Comparison of ENCODE assay signal across 14 cellular contexts in the genomic region with DNA sequence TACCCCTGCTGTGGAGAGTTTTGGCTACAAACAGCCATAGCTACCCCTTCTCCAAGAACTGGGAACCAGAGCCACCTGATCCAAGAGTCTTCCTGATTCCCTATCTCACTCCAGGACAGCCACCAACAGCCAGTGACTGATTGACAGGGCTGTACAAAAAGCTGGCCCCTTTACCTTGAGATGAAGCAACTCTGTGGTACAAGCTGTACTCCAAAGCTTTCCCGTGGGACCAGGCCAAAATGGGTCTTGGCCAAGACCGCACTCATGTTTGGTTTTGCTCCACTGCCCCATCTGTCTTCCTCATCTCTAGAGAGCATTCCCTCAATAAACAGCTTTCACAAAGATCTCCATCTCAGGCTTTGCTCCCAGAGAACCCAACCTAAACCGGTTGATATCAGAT. TPM values are rescaled to one million over a fixed set of nuclear protein-coding genes. Genes with fewer than 3 reads are reported as not detected.
DNase-seq lines count a peak whose midpoint lies in the region; ATAC-seq, FAIRE-seq and TF ChIP-seq lines count a peak whose summit lies in the region.
"Had no signal": no experiment of that assay in that cellular context is flagged by ENCODE, and none has a peak within 500 bp of the region (broad histone marks: within the 10 kb centered on the region; RNA-seq: fewer than 3 reads in every experiment).

No MANE protein-coding gene starts in this region.

- ATAC-seq in left cardiac atrium = peak; percentile 83 to 85
- ATAC-seq: GM12878 had no signal

- no peak for TF ChIP-seq CTCF in stomach (IDR thresholded peaks at IDR 0.05)
- no peak for TF ChIP-seq CTCF in BE2C (IDR thresholded peaks at IDR 0.05; ENCODE audit: low read depth, low read length)

- no peak overlapping the region for H3K4me3 ChIP-seq in CD8-positive, alpha-beta memory T cell (ENCODE audit: low read length)
- no peak overlapping the region for H3K4me3 ChIP-seq in stomach
- H3K4me3 ChIP-seq in BE2C (ENCODE audit: low read depth, low read length) = no peak overlapping the region
- no peak overlapping the region for H3K4me3 ChIP-seq in small intestine (ENCODE audit: low read depth in 1 of 2, low read length in 2 of 2)
- H3K4me3 ChIP-seq: GM12878, HAP-1, PC-9 had no signal

- peak overlapping the region; percentile 37 to 70 (median 48) for H3K27ac Mint-ChIP-seq in CD8-positive, alpha-beta memory T cell

- POLR2A ChIA-PET in CD8-positive, alpha-beta memory T cell (lab: Charles Lee) = no interaction called here

- H3K27ac ChIP-seq in CD8-positive, alpha-beta memory T cell (ENCODE audit: low read depth, low read length) = no peak overlapping the region
- H3K27ac ChIP-seq in stomach (peak overlapping the region in 3 of 5 donors; percentile 11 to 53 (median 41)), small intestine (ENCODE audit: low read depth in 1 of 2, low read length in 1 of 2) (no peak overlapping the region)
- H3K27ac ChIP-seq: PC-9 had no signal

- no peak for DNase-seq in CD8-positive, alpha-beta memory T cell
- peak; percentile 19 for DNase-seq in NCI-H69 (lab: John Stamatoyannopoulos, UW)
- DNase-seq in left cardiac atrium = peak; percentile 56
- peak; percentile 52 for DNase-seq in stomach
- no peak for DNase-seq in BE2C
- no peak for DNase-seq in NCI-H82 (lab: John Stamatoyannopoulos, UW)
- DNase-seq in small intestine = no peak
- DNase-seq: amniotic stem cell; effector CD8-positive, alpha-beta T cell; NCI-H2029; PC-9 had no signal

- H3K36me3 Mint-ChIP-seq in CD8-positive, alpha-beta memory T cell = peaks cover 0 to 16% (median 4%) of the 10 kb centered on the region in 3 donors

- no peaks in the 10 kb centered on the region for H3K27me3 Mint-ChIP-seq in CD8-positive, alpha-beta memory T cell

- 37 to 72% (median 71%) methylated on average over 3 of the region's 3 CpGs for WGBS in stomach, 5 donors
- 66 to 94% (median 72%) methylated on average over 3 of the region's 3 CpGs for WGBS in small intestine, 3 donors

- H3K4me1 ChIP-seq in CD8-positive, alpha-beta memory T cell (ENCODE audit: insufficient read depth, low read length) = peaks cover 84% of the 10 kb centered on the region
- peaks cover 0 to 28% (median 5%) of the 10 kb centered on the region in 4 donors for H3K4me1 ChIP-seq in stomach
- H3K4me1 ChIP-seq in BE2C = peaks cover 12% of the 10 kb centered on the region
- peaks cover 0 to 3% of the 10 kb centered on the region in 2 donors for H3K4me1 ChIP-seq in small intestine (ENCODE audit: control insufficient read depth in 2 of 2, insufficient read depth in 1 of 2, low read depth in 1 of 2, low read length in 1 of 2)

- peak; percentile 86 for TF ChIP-seq EP300 in stomach (IDR thresholded peaks at IDR 0.05)

- no peaks in the 10 kb centered on the region for H3K27me3 ChIP-seq in CD8-positive, alpha-beta memory T cell (ENCODE audit: insufficient read depth, low read length, poor library complexity, severe bottlenecking)
- H3K27me3 ChIP-seq in stomach = no peaks in the 10 kb centered on the region
- H3K27me3 ChIP-seq in BE2C = no peaks in the 10 kb centered on the region
- no peaks in the 10 kb centered on the region for H3K27me3 ChIP-seq in small intestine (ENCODE audit: control insufficient read depth in 2 of 2, insufficient read depth in 2 of 2, low read length in 2 of 2)

- H3K4me1 Mint-ChIP-seq in CD8-positive, alpha-beta memory T cell = peaks cover 78 to 91% (median 91%) of the 10 kb centered on the region in 3 donors

- CTCF ChIA-PET in CD8-positive, alpha-beta memory T cell (lab: Charles Lee) = interaction anchor here (1.2 kb wide), 1 partner anchor 11 kb away, joined by 3 read pairs; no protein-coding TSS in a partner anchor

- H3K4me3 Mint-ChIP-seq in CD8-positive, alpha-beta memory T cell = no peak overlapping the region

- intact Hi-C loops in left cardiac atrium (cut with DNase I) (no loop called here), stomach (cut with DNase I; ENCODE audit: low total_unique reads) (no loop called here)

- no peak for TF ChIP-seq POLR2A in stomach (IDR thresholded peaks at IDR 0.05)

- no peak for FAIRE-seq in small intestine (lab: Jason Lieb, UNC)
- FAIRE-seq: D721Med, GM12878 had no signal

- no peaks in the 10 kb centered on the region for H3K36me3 ChIP-seq in CD8-positive, alpha-beta memory T cell (ENCODE audit: insufficient read depth, low read length)
- no peaks in the 10 kb centered on the region for H3K36me3 ChIP-seq in stomach
- no peaks in the 10 kb centered on the region for H3K36me3 ChIP-seq in BE2C
- H3K36me3 ChIP-seq in small intestine (ENCODE audit: control insufficient read depth in 2 of 2, insufficient read depth in 2 of 2, low read length in 2 of 2) = peaks cover 0 to 8% of the 10 kb centered on the region in 2 donors
- H3K36me3 ChIP-seq: HAP-1 had no signal

- H3K9me3 Mint-ChIP-seq in CD8-positive, alpha-beta memory T cell = no peaks in the 10 kb centered on the region

- H3K9me3 ChIP-seq in CD8-positive, alpha-beta memory T cell (ENCODE audit: low read length) = no peaks in the 10 kb centered on the region
- H3K9me3 ChIP-seq in stomach (no peaks in the 10 kb centered on the region), BE2C (no peaks in the 10 kb centered on the region), small intestine (ENCODE audit: control insufficient read depth, low read depth) (no peaks in the 10 kb centered on the region)
- H3K9me3 ChIP-seq: HAP-1 had no signal

RNA-seq across cellular contexts. Expression of a gene that starts 43.6 kb away (rescaled TPM):
- total RNA-seq in CD8-positive, alpha-beta memory T cell = 10 to 100 TPM; 13.9 TPM
- 10.7 TPM for polyA plus RNA-seq in CD8-positive, alpha-beta memory T cell
- total RNA-seq in left cardiac atrium (10 to 100 TPM; 11.1 to 19.9 TPM), stomach (10 to 100 TPM in 3 of 5 donors, 1 to 10 TPM in 2; 1.0 to 41.4 (median 11.6) TPM)
- polyA plus RNA-seq in stomach (1 to 10 TPM in 2 of 3 donors, under 1 TPM in 1; 0.95 to 4.1 (median 3.7) TPM), small intestine (10 to 100 TPM; 18.1 to 30.6 (median 25.0) TPM)
- 10.1 TPM for polyA plus RNA-seq in BE2C (2012; ENCODE audit: insufficient read depth, insufficient read length, low read depth)

RNA-seq across cellular contexts. Expression of a gene that starts 55.6 kb away (rescaled TPM):
- under 1 TPM; 0.64 to 0.94 TPM for total RNA-seq in CD8-positive, alpha-beta memory T cell
- 0.68 TPM for polyA plus RNA-seq in CD8-positive, alpha-beta memory T cell
- total RNA-seq in left cardiac atrium = not detected
- 1 to 10 TPM in 3 of 5 donors, not detected in 2; 1.3 to 6.7 (median 4.5) TPM for total RNA-seq in stomach
- under 1 TPM in 2 of 3 donors, not detected in 1; 0.12 to 0.25 TPM for polyA plus RNA-seq in stomach
- not detected for polyA plus RNA-seq in BE2C (2012; ENCODE audit: insufficient read depth, insufficient read length, low read depth)
- under 1 TPM in 2 of 3 donors, not detected in 1; 0.22 to 0.63 TPM for polyA plus RNA-seq in small intestine
- total RNA-seq: GM12878 had no signal
- polyA plus RNA-seq: GM12878 had no signal

Comparison
In these comparisons a context has a peak if more than half of its experiments do, and no peak if none do; other contexts are left out.
1. DNase-seq: peak in NCI-H69 (single experiment), left cardiac atrium (single experiment) and stomach (single experiment); none in CD8-positive, alpha-beta memory T cell (0 of 5), BE2C (single experiment), NCI-H82 (single experiment) and small intestine (single experiment).
2. H3K27ac ChIP-seq: peak in stomach (3 of 5); none in CD8-positive, alpha-beta memory T cell (single experiment) and small intestine (0 of 2).